Comparison of ENCODE assay signal across 9 cellular contexts in genomic region chrX:150587585-150588503, GRCh38. TPM values are rescaled to one million over a fixed set of nuclear protein-coding genes. Genes with fewer than 3 reads are reported as not detected.
DNase-seq lines count a peak whose midpoint lies in the region; ATAC-seq and TF ChIP-seq lines count a peak whose summit lies in the region.
"Had no signal": no experiment of that assay in that cellular context is flagged by ENCODE, and none has a peak within 500 bp of the region (broad histone marks: within the 10 kb centered on the region; RNA-seq: fewer than 3 reads in every experiment).

No MANE protein-coding gene starts in this region.

- intact Hi-C loops in left lung (cut with DNase I), result no loop called here

- DNase-seq in GM10266 (ENCODE audit: extremely low spot score), result peak; percentile 16
- DNase-seq in NCI-H748 treated with DMSO at 0.1 percent for 48 hours (lab: John Stamatoyannopoulos, UW), result peak; percentile 0
- peak; percentile 23 for DNase-seq in activated naive CD8-positive, alpha-beta T cell treated with anti-CD3 and anti-CD28 coated beads for 36 hours
- DNase-seq in left lung, result no peak
- DNase-seq in type B pancreatic cell (ENCODE audit: extremely low spot score, unreplicated experiment), result no peak
- no peak for DNase-seq in A172 (ENCODE audit: low spot score)

- H3K9me3 Mint-ChIP-seq in activated naive CD8-positive, alpha-beta T cell treated with anti-CD3 and anti-CD28 coated beads for 36 hours, result no peaks in the 10 kb centered on the region
- H3K9me3 Mint-ChIP-seq in type B pancreatic cell, result no peaks in the 10 kb centered on the region

- TF ChIP-seq CTCF in GM10266 (IDR thresholded peaks at IDR 0.05; ENCODE audit: control insufficient read depth, insufficient read depth, low read depth, missing control alignments) (peak; percentile 52), left lung (IDR thresholded peaks at IDR 0.05) (peak; percentile 51 to 60), type B pancreatic cell (conservative IDR thresholded peaks at IDR 0.05) (peak; percentile 78)

- H3K36me3 ChIP-seq in left lung, result no peaks in the 10 kb centered on the region
- H3K36me3 ChIP-seq: SJSA1 had no signal

- no peaks in the 10 kb centered on the region for H3K9me3 ChIP-seq in left lung
- H3K9me3 ChIP-seq: SJSA1 had no signal

- H3K27me3 Mint-ChIP-seq in activated naive CD8-positive, alpha-beta T cell treated with anti-CD3 and anti-CD28 coated beads for 36 hours, result no peaks in the 10 kb centered on the region
- no peaks in the 10 kb centered on the region for H3K27me3 Mint-ChIP-seq in type B pancreatic cell

- H3K27me3 ChIP-seq in left lung, result no peaks in the 10 kb centered on the region
- H3K27me3 ChIP-seq: SJSA1 had no signal

- H3K4me1 ChIP-seq in left lung, result peaks cover 0 to 3% of the 10 kb centered on the region in 2 donors
- H3K4me1 ChIP-seq: SJSA1 had no signal

- peaks cover 5% of the 10 kb centered on the region for H3K36me3 Mint-ChIP-seq in activated naive CD8-positive, alpha-beta T cell treated with anti-CD3 and anti-CD28 coated beads for 36 hours
- peaks cover 4% of the 10 kb centered on the region for H3K36me3 Mint-ChIP-seq in type B pancreatic cell

- no peak overlapping the region for H3K27ac Mint-ChIP-seq in activated naive CD8-positive, alpha-beta T cell treated with anti-CD3 and anti-CD28 coated beads for 36 hours
- H3K27ac Mint-ChIP-seq in type B pancreatic cell, result no peak overlapping the region

- H3K27ac ChIP-seq in left lung, result no peak overlapping the region
- H3K27ac ChIP-seq: SJSA1 had no signal

- H3K4me3 ChIP-seq in left lung, result no peak overlapping the region
- H3K4me3 ChIP-seq: SJSA1 had no signal

- no peak overlapping the region for H3K4me3 Mint-ChIP-seq in activated naive CD8-positive, alpha-beta T cell treated with anti-CD3 and anti-CD28 coated beads for 36 hours
- no peak overlapping the region for H3K4me3 Mint-ChIP-seq in type B pancreatic cell

- H3K4me1 Mint-ChIP-seq in activated naive CD8-positive, alpha-beta T cell treated with anti-CD3 and anti-CD28 coated beads for 36 hours, result peaks cover 29% of the 10 kb centered on the region
- H3K4me1 Mint-ChIP-seq in type B pancreatic cell (ENCODE audit: unreplicated experiment), result no peaks in the 10 kb centered on the region

- ATAC-seq in left lung, result no peak
- ATAC-seq in HG02571 (IDR thresholded peaks at IDR 0.05; ENCODE audit: unreplicated experiment), result no peak
- no peak for ATAC-seq in GM19035 (IDR thresholded peaks at IDR 0.05; ENCODE audit: unreplicated experiment)

RNA-seq across cellular contexts. Expression of gene MTM1, which starts 19.4 kb away (rescaled TPM):
- 10 to 100 TPM; 11.6 to 12.8 TPM for total RNA-seq in activated naive CD8-positive, alpha-beta T cell treated with anti-CD3 and anti-CD28 coated beads for 36 hours
- total RNA-seq in left lung (10 to 100 TPM; 16.7 to 21.9 TPM), type B pancreatic cell (ENCODE audit: low replicate concordance) (9.8 and 11.9 TPM in 2 replicates)
- 13.1 and 14.7 TPM in 2 replicates for total RNA-seq in A172 (2014; rRNA removed; shearing (Covaris generic))

Comparison
In these comparisons a context has a peak if more than half of its experiments do, and no peak if none do; other contexts are left out.
1. DNase-seq: peak in GM10266 (single experiment), NCI-H748 treated with DMSO at 0.1 percent for 48 hours (single experiment) and activated naive CD8-positive, alpha-beta T cell treated with anti-CD3 and anti-CD28 coated beads for 36 hours (single experiment); none in left lung (0 of 2), type B pancreatic cell (single experiment) and A172 (single experiment).
2. Peak in every context shown above with its lines, with median percentiles within 50 percentile points of each other: CTCF ChIP-seq.